13 cellular contexts compared by ENCODE assay signal in the genomic region with DNA sequence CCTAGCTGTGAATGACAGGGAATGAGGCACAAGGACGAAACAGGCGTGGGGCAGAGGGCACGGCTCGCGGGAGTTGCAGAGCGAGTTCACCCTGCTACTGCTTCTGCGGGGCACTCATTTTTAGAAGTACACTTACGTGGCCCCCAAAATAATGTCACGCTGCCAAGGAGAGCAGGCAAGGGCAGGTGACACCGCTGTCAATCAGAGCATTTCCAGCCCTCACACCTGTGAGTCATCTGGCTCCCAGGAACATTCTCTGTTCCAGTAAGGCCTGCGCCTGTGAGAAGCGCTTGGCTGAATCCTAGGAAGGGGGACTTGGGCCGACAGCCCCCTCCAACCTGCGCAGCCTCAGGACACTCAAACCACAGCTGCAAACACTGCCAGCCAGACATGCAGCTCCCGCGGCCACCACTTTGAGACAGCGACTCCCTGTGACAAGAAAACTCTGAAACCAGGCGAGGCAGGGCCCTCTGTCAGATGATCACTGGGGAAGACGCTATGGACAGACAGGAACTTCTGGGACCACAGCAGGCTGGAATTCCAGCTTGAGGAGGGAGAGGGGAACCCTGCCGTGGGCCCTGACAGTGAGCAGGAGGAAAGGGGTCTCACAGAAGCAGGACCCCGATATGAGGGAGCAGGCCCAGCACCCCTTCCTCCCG. TPM values are rescaled to one million over a fixed set of nuclear protein-coding genes. Genes with fewer than 3 reads are reported as not detected.
DNase-seq lines count a peak whose midpoint lies in the region; ATAC-seq, FAIRE-seq and TF ChIP-seq lines count a peak whose summit lies in the region.
"Had no signal": no experiment of that assay in that cellular context is flagged by ENCODE, and none has a peak within 500 bp of the region (broad histone marks: within the 10 kb centered on the region; RNA-seq: fewer than 3 reads in every experiment).

No MANE protein-coding gene starts in this region.

- H3K18ac ChIP-seq in H9 (ENCODE audit: insufficient read length, low read depth, low read length) = no peak overlapping the region

- peaks cover 6% of the 10 kb centered on the region for H3K79me1 ChIP-seq in H9 (ENCODE audit: insufficient read depth, low read depth, low read length, poor library complexity, severe bottlenecking)

- no peak overlapping the region for H2BK120ac ChIP-seq in H9 (ENCODE audit: low read depth, low read length, poor library complexity, severe bottlenecking)

- no CpG with 5 or more reads among the region's 22 CpGs for WGBS in H9 (ENCODE audit: extremely low coverage, insufficient read length, low lambda C conversion rate)
- WGBS in K562 (ENCODE audit: insufficient coverage, low coverage, missing lambda C conversion rate) = 92% methylated on average over 21 of the region's 22 CpGs
- WGBS in psoas muscle, 3 donors = 32 to 50% (median 40%) methylated on average over 21 to 22 of the region's 22 CpGs
- WGBS in spleen, 5 donors = 83 to 92% (median 90%) methylated on average over 18 to 22 of the region's 22 CpGs

- no peak overlapping the region for H4K5ac ChIP-seq in H9 (ENCODE audit: insufficient read length, low read depth, low read length)

- peaks cover 8 to 17% (median 13%) of the 10 kb centered on the region in 3 experiments; a peak in 6 of 7 replicates for H3K36me3 Mint-ChIP-seq in H9 (ENCODE audit: insufficient read depth in 1 of 3, low read depth in 3 of 3)

- no peak for TF ChIP-seq RAD21 in K562 (CRISPR knock-in tag; conservative IDR thresholded peaks at IDR 0.05 in 1 of 2, IDR thresholded peaks at IDR 0.05 in 1 of 2)

- peaks cover 8 to 10% of the 10 kb centered on the region in 2 experiments for H3K4me1 Mint-ChIP-seq in H9

- H3K4me3 Mint-ChIP-seq in H9 = no peak overlapping the region
- H3K4me3 Mint-ChIP-seq: activated naive CD4-positive, alpha-beta T cell treated with anti-CD3 and anti-CD28 coated beads, Interleukin-2, amount 10 ng/mL, durations not matched to agents 7 days and 5 days; central memory CD8-positive, alpha-beta T cell had no signal

- H3K4ac ChIP-seq in H9 (ENCODE audit: low read depth, low read length) = no peak overlapping the region

- H3K23me2 ChIP-seq in H9 (ENCODE audit: insufficient read length, low read depth, low read length, poor library complexity, severe bottlenecking) = no peaks in the 10 kb centered on the region

- H3K27me3 ChIP-seq in H9 (ENCODE audit: insufficient read depth, low read length) (no peaks in the 10 kb centered on the region), K562 (ENCODE audit: control insufficient read depth in 2 of 2, insufficient read depth in 2 of 2, low read length in 2 of 2) (no peaks in the 10 kb centered on the region), right atrium auricular region (no peaks in the 10 kb centered on the region), psoas muscle (ENCODE audit: insufficient read depth in 3 of 3, low read length in 2 of 3) (no peaks in the 10 kb centered on the region), spleen (replicated peaks in 1 of 7) (no peaks in the 10 kb centered on the region)

- H2BK12ac ChIP-seq in H9 (ENCODE audit: insufficient read length, low read depth, low read length) = no peak overlapping the region

- no peak for TF ChIP-seq EP300 in K562 (IDR thresholded peaks at IDR 0.05; ENCODE audit: low read length)

- no peaks in the 10 kb centered on the region for H3K9me3 Mint-ChIP-seq in H9
- H3K9me3 Mint-ChIP-seq: activated naive CD4-positive, alpha-beta T cell treated with anti-CD3 and anti-CD28 coated beads, Interleukin-2, amount 10 ng/mL, durations not matched to agents 7 days and 5 days; central memory CD8-positive, alpha-beta T cell had no signal

- POLR2A ChIA-PET in K562 (lab: Yijun Ruan, JAX) = interaction anchor here (0.6 to 0.8 kb wide), 3 partner anchors 10 to 1446 kb away, joined by 3 to 6 read pairs (median 5); no protein-coding TSS in a partner anchor

- no peak overlapping the region for H2BK5ac ChIP-seq in H9 (ENCODE audit: insufficient read length, low read length)

- CTCF ChIA-PET in K562 (lab: Yijun Ruan, JAX; ENCODE audit: low intra/inter-chr PET ratio) = interaction anchor here (0.7 kb wide), 1 partner anchor 8 kb away, joined by 3 read pairs; no protein-coding TSS in a partner anchor

- H4K91ac ChIP-seq in H9 (ENCODE audit: insufficient read length, low read depth, low read length) = no peak overlapping the region

- ATAC-seq in K562 = no peak
- peak; percentile 95 for ATAC-seq in psoas muscle
- ATAC-seq in GM19328 (IDR thresholded peaks at IDR 0.05; ENCODE audit: unreplicated experiment) = no peak

- no peak overlapping the region for H3T11ph ChIP-seq in H9 (ENCODE audit: low read length)

- DNase-seq in H9 = peak; percentile 26
- DNase-seq in K562 (ENCODE audit: extremely low read depth in 1 of 4, low spot score in 3 of 4) = no peak
- DNase-seq in right atrium auricular region (ENCODE audit: low spot score) = no peak
- peak; percentile 65 to 88 for DNase-seq in psoas muscle
- DNase-seq in NCI-H510A (lab: John Stamatoyannopoulos, UW) = no peak
- DNase-seq in spleen = no peak
- DNase-seq in 8988T = no peak
- DNase-seq: activated naive CD4-positive, alpha-beta T cell treated with anti-CD3 and anti-CD28 coated beads, Interleukin-2, amount 10 ng/mL, durations not matched to agents 7 days and 5 days; hippocampal formation; NCI-H1105 had no signal

- intact Hi-C loops in K562 (cut with micrococcal nuclease) = no loop called here
- intact Hi-C loops in psoas muscle (cut with DNase I) = no loop called here
- intact Hi-C loops in spleen (cut with DNase I; ENCODE audit: low total_unique reads) = no loop called here

- H3K9me1 ChIP-seq in K562 (ENCODE audit: control insufficient read depth, insufficient read depth, low read length) = peaks cover 6% of the 10 kb centered on the region

- no peak overlapping the region for H3K56ac ChIP-seq in H9 (ENCODE audit: insufficient read length, low read depth, low read length)

- H3K27ac ChIP-seq in H9 (ENCODE audit: insufficient read length, low read depth, low read length) (no peak overlapping the region), K562 (ENCODE audit: extremely low read depth, low read depth, low read length) (no peak overlapping the region), right atrium auricular region (peak overlapping the region; percentile 42 to 51), psoas muscle (peak overlapping the region; percentile 91), spleen (no peak overlapping the region)

- no peak overlapping the region for H2AK5ac ChIP-seq in H9 (ENCODE audit: insufficient read length, low read length)

- no peak overlapping the region for H3K4me3 ChIP-seq in K562
- no peak overlapping the region for H3K4me3 ChIP-seq in right atrium auricular region
- H3K4me3 ChIP-seq in psoas muscle = peak overlapping the region; percentile 16
- H3K4me3 ChIP-seq in spleen = no peak overlapping the region

- H3K23ac ChIP-seq in H9 (ENCODE audit: insufficient read length, low read depth, low read length) = no peak overlapping the region

- BruUV-seq in K562 (replicated peaks; lab: Mats Ljungman, UMichigan) = no TSS peak

- H3K4me2 ChIP-seq in H9 (ENCODE audit: insufficient read depth, insufficient read length, low read length) (no peak overlapping the region), K562 (ENCODE audit: insufficient read depth, low read length) (no peak overlapping the region)

- no peak for TF ChIP-seq CTCF in H9 (conservative IDR thresholded peaks at IDR 0.05)
- TF ChIP-seq CTCF in K562 (IDR thresholded peaks at IDR 0.05 in 2 of 3, conservative IDR thresholded peaks at IDR 0.05 in 1 of 3; ENCODE audit: insufficient read depth in 2 of 3, low read depth in 1 of 3, low read length in 3 of 3) = no peak
- TF ChIP-seq CTCF in right atrium auricular region (IDR thresholded peaks at IDR 0.05) = no peak
- no peak for TF ChIP-seq CTCF in psoas muscle (IDR thresholded peaks at IDR 0.05)
- TF ChIP-seq CTCF in spleen (IDR thresholded peaks at IDR 0.05 in 8 of 11, conservative IDR thresholded peaks at IDR 0.05 in 3 of 11) = no peak

- in situ Hi-C loops in K562 (cut with MboI) = no loop called here

- H3K9me3 ChIP-seq in H9 (ENCODE audit: control insufficient read depth, low read depth, low read length) = no peaks in the 10 kb centered on the region
- H3K9me3 ChIP-seq in K562 (replicated peaks; ENCODE audit: control insufficient read depth, insufficient read depth, low read depth, low read length) = no peaks in the 10 kb centered on the region
- H3K9me3 ChIP-seq in right atrium auricular region = no peaks in the 10 kb centered on the region
- no peaks in the 10 kb centered on the region for H3K9me3 ChIP-seq in psoas muscle
- H3K9me3 ChIP-seq in spleen = no peaks in the 10 kb centered on the region

- FAIRE-seq in K562 (lab: Jason Lieb, UNC) = no peak
- FAIRE-seq: H54 had no signal

- no peak overlapping the region for H2BK20ac ChIP-seq in H9 (ENCODE audit: low read depth, low read length, poor library complexity, severe bottlenecking)

- H3K27me3 Mint-ChIP-seq in H9 (ENCODE audit: low read depth) = no peaks in the 10 kb centered on the region
- H3K27me3 Mint-ChIP-seq: activated naive CD4-positive, alpha-beta T cell treated with anti-CD3 and anti-CD28 coated beads, Interleukin-2, amount 10 ng/mL, durations not matched to agents 7 days and 5 days; central memory CD8-positive, alpha-beta T cell had no signal

- no peak overlapping the region; the same call in 1 of the 2 replicates for H2BK15ac ChIP-seq in H9 (ENCODE audit: low read depth, low read length)

- no peak overlapping the region for H2AFZ ChIP-seq in H9 (ENCODE audit: low read length)
- no peak overlapping the region for H2AFZ ChIP-seq in K562 (ENCODE audit: low read depth, low read length)

- H3K79me2 ChIP-seq in H9 (ENCODE audit: insufficient read depth, low read length) = peaks cover 19% of the 10 kb centered on the region; the same call in 1 of the 2 replicates
- H3K79me2 ChIP-seq in K562 (ENCODE audit: control insufficient read depth, insufficient read depth, low read length) = peaks cover 97% of the 10 kb centered on the region

- H3K27ac Mint-ChIP-seq in H9 = peak overlapping the region; percentile 85 to 94 (median 87); a peak in 5 of 7 replicates
- H3K27ac Mint-ChIP-seq: activated naive CD4-positive, alpha-beta T cell treated with anti-CD3 and anti-CD28 coated beads, Interleukin-2, amount 10 ng/mL, durations not matched to agents 7 days and 5 days had no signal

- no peak overlapping the region for H4K8ac ChIP-seq in H9 (replicated peaks; ENCODE audit: insufficient read length, low read depth, low read length)

- H3K4me1 ChIP-seq in H9 (ENCODE audit: insufficient read depth, low read length) (no peaks in the 10 kb centered on the region), K562 (replicated peaks in 1 of 2; ENCODE audit: control insufficient read depth in 2 of 2, insufficient read depth in 2 of 2, low read length in 2 of 2) (peaks cover 17 to 65% of the 10 kb centered on the region in 2 experiments), right atrium auricular region (peaks cover 0 to 55% of the 10 kb centered on the region in 2 donors), psoas muscle (peaks cover 60% of the 10 kb centered on the region), spleen (peaks cover 14 to 80% (median 38%) of the 10 kb centered on the region in 6 donors)

- TF ChIP-seq POLR2A in K562 (conservative IDR thresholded peaks at IDR 0.05) = no peak
- no peak for TF ChIP-seq POLR2A in spleen (IDR thresholded peaks at IDR 0.05)

- no peak overlapping the region for H3K9ac ChIP-seq in H9 (ENCODE audit: extremely low read depth, insufficient read length, low read length)
- H3K9ac ChIP-seq in K562 (ENCODE audit: insufficient read depth in 1 of 2, low read depth in 2 of 2, low read length in 2 of 2) = peak overlapping the region in 1 of 2 experiments; percentile 43; a peak in 2 of 4 replicates

- no peaks in the 10 kb centered on the region for H4K20me1 ChIP-seq in H9 (ENCODE audit: control insufficient read depth, insufficient read depth, insufficient read length)
- peaks cover 58% of the 10 kb centered on the region for H4K20me1 ChIP-seq in K562 (replicated peaks; ENCODE audit: control insufficient read depth, insufficient read depth, low read length)

- peaks cover 67% of the 10 kb centered on the region; the same call in 2 of the 3 replicates for H3K36me3 ChIP-seq in K562 (ENCODE audit: control insufficient read depth, insufficient read depth, low read length)
- H3K36me3 ChIP-seq in right atrium auricular region = no peaks in the 10 kb centered on the region
- H3K36me3 ChIP-seq in psoas muscle (ENCODE audit: insufficient read depth in 1 of 2, low read depth in 1 of 2) = peaks cover 0 to 7% of the 10 kb centered on the region in 2 donors
- peaks cover 0 to 52% (median 15%) of the 10 kb centered on the region in 6 donors for H3K36me3 ChIP-seq in spleen

- H3K14ac ChIP-seq in H9 (ENCODE audit: insufficient read depth, low read length) = no peak overlapping the region

RNA-seq across cellular contexts. Expression of a gene that starts 12.7 kb away (rescaled TPM):
- total RNA-seq in H9 (2021) (78.5 and 81.6 TPM in 2 replicates), K562 (2014; rRNA removed) (12.7 and 18.7 TPM in 2 replicates), K562 (2014; rRNA removed; fragmentation: Illumina TruSeq; extraction: Trizol) (10.0 and 10.5 TPM in 2 replicates), K562 (2015; rRNA removed; fragmentation: Illumina TruSeq; extraction: Trizol) (7.0 and 8.4 TPM in 2 replicates), K562 (2021) (66.2 and 66.5 TPM in 2 replicates), right atrium auricular region (10 to 100 TPM in 1 of 2 donors, 1 to 10 TPM in 1; 6.7 to 10.3 TPM), psoas muscle (10 to 100 TPM; 11.2 to 25.9 (median 22.1) TPM), spleen (10 to 100 TPM; 19.5 to 53.2 (median 36.4) TPM)
- 129 and 244 TPM in 2 replicates for total RNA-seq in K562 (2011; cell fraction: chromatin; rRNA removed; ENCODE audit: low replicate concordance)
- total RNA-seq in K562 (2011; cell fraction: nucleolus; rRNA removed) = 98.9 and 104 TPM in 2 replicates
- total RNA-seq in K562 (2011; cell fraction: nucleoplasm; rRNA removed) = 68.3 and 74.5 TPM in 2 replicates
- polyA plus RNA-seq in K562 (2011; rRNA removed) (5.7 and 8.6 TPM in 2 replicates), K562 (2014; fragmentation: Illumina TruSeq; extraction: Trizol) (15.1 and 16.2 TPM in 2 replicates), K562 (2014; fragmentation: Nextera tagmentation; extraction: Ambion mirVana) (under 1 TPM; 0.32 to 0.51 TPM), K562 (2014; rRNA removed) (21.2 and 24.8 TPM in 2 replicates), psoas muscle (10 to 100 TPM in 2 of 3 donors, 1 to 10 TPM in 1; 7.6 to 16.3 (median 15.5) TPM), spleen (10 to 100 TPM in 1 of 3 donors, 1 to 10 TPM in 2; 3.9 to 20.8 (median 7.5) TPM)
- 4.8 and 11.5 TPM in 2 replicates for polyA plus RNA-seq in K562 (2011; cell fraction: cytosol; rRNA removed)
- 35.2 and 71.1 TPM in 2 replicates for polyA plus RNA-seq in K562 (2011; cell fraction: nucleus; rRNA removed)
- 25.0 and 27.8 TPM in 2 replicates for polyA plus RNA-seq in K562 (2012)
- polyA minus RNA-seq in K562 (2011; rRNA and poly(A)+ RNA removed) = 14.5 and 24.1 TPM in 2 replicates
- 23.7 and 36.0 TPM in 2 replicates for polyA minus RNA-seq in K562 (2011; cell fraction: cytosol; rRNA and poly(A)+ RNA removed)
- polyA minus RNA-seq in K562 (2011; cell fraction: nucleus; rRNA and poly(A)+ RNA removed) = 17.9 and 27.9 TPM in 2 replicates

RNA-seq across cellular contexts. Expression of a gene that starts 25.1 kb away (rescaled TPM):
- total RNA-seq in H9 (2021) = 142 and 147 TPM in 2 replicates
- total RNA-seq in K562 (2011; cell fraction: chromatin; rRNA removed; ENCODE audit: low replicate concordance) = 129 and 304 TPM in 2 replicates
- 133 and 146 TPM in 2 replicates for total RNA-seq in K562 (2011; cell fraction: nucleolus; rRNA removed)
- 118 and 124 TPM in 2 replicates for total RNA-seq in K562 (2011; cell fraction: nucleoplasm; rRNA removed)
- 52.0 and 68.7 TPM in 2 replicates for total RNA-seq in K562 (2014; rRNA removed)
- total RNA-seq in K562 (2014; rRNA removed; fragmentation: Illumina TruSeq; extraction: Trizol) = 23.3 and 28.0 TPM in 2 replicates
- 35.9 and 36.9 TPM in 2 replicates for total RNA-seq in K562 (2015; rRNA removed; fragmentation: Illumina TruSeq; extraction: Trizol)
- total RNA-seq in K562 (2021) = 72.3 and 86.1 TPM in 2 replicates
- 34.9 and 55.0 TPM in 2 replicates for polyA plus RNA-seq in K562 (2011; rRNA removed)
- 49.2 and 58.1 TPM in 2 replicates for polyA plus RNA-seq in K562 (2011; cell fraction: cytosol; rRNA removed)
- polyA plus RNA-seq in K562 (2011; cell fraction: nucleus; rRNA removed) = 226 and 232 TPM in 2 replicates
- polyA plus RNA-seq in K562 (2012) = 95.5 and 117 TPM in 2 replicates
- polyA plus RNA-seq in K562 (2014; fragmentation: Illumina TruSeq; extraction: Trizol) = 82.1 and 90.4 TPM in 2 replicates
- 1 to 10 TPM; 1.2 to 1.6 TPM for polyA plus RNA-seq in K562 (2014; fragmentation: Nextera tagmentation; extraction: Ambion mirVana)
- 47.5 and 48.7 TPM in 2 replicates for polyA plus RNA-seq in K562 (2014; rRNA removed)
- 42.6 and 42.8 TPM in 2 replicates for polyA minus RNA-seq in K562 (2011; rRNA and poly(A)+ RNA removed)
- 69.3 and 76.0 TPM in 2 replicates for polyA minus RNA-seq in K562 (2011; cell fraction: cytosol; rRNA and poly(A)+ RNA removed)
- polyA minus RNA-seq in K562 (2011; cell fraction: nucleus; rRNA and poly(A)+ RNA removed) = 40.8 and 59.9 TPM in 2 replicates
- total RNA-seq in right atrium auricular region = 10 to 100 TPM; 82.7 to 95.8 TPM
- 100 to 1,000 TPM in 2 of 4 donors, 10 to 100 TPM in 2; 71.9 to 103 (median 91.4) TPM for total RNA-seq in psoas muscle
- 100 to 1,000 TPM in 1 of 3 donors, 10 to 100 TPM in 2; 51.5 to 120 (median 76.0) TPM for polyA plus RNA-seq in psoas muscle
- 100 to 1,000 TPM in 4 of 7 donors, 10 to 100 TPM in 3; 89.3 to 112 (median 100) TPM for total RNA-seq in spleen
- polyA plus RNA-seq in spleen = 10 to 100 TPM; 32.8 to 80.1 (median 43.2) TPM

RNA-seq across cellular contexts. Expression of a gene that starts 59.7 kb away (rescaled TPM):
- total RNA-seq in H9 (2021) = 139 and 148 TPM in 2 replicates
- 32.2 and 114 TPM in 2 replicates for total RNA-seq in K562 (2011; cell fraction: chromatin; rRNA removed; ENCODE audit: low replicate concordance)
- 171 and 174 TPM in 2 replicates for total RNA-seq in K562 (2011; cell fraction: nucleolus; rRNA removed)
- total RNA-seq in K562 (2011; cell fraction: nucleoplasm; rRNA removed) = 85.7 and 89.1 TPM in 2 replicates
- 176 and 229 TPM in 2 replicates for total RNA-seq in K562 (2014; rRNA removed)
- total RNA-seq in K562 (2014; rRNA removed; fragmentation: Illumina TruSeq; extraction: Trizol) = 55.6 and 55.7 TPM in 2 replicates
- total RNA-seq in K562 (2015; rRNA removed; fragmentation: Illumina TruSeq; extraction: Trizol) = 63.9 and 65.6 TPM in 2 replicates
- 127 and 140 TPM in 2 replicates for total RNA-seq in K562 (2021)
- polyA plus RNA-seq in K562 (2011; rRNA removed) = 65.9 and 80.2 TPM in 2 replicates
- 131 and 202 TPM in 2 replicates for polyA plus RNA-seq in K562 (2011; cell fraction: cytosol; rRNA removed)
- 161 and 204 TPM in 2 replicates for polyA plus RNA-seq in K562 (2011; cell fraction: nucleus; rRNA removed)
- 127 and 153 TPM in 2 replicates for polyA plus RNA-seq in K562 (2012)
- 45.9 and 72.0 TPM in 2 replicates for polyA plus RNA-seq in K562 (2014; fragmentation: Illumina TruSeq; extraction: Trizol)
- 1 to 10 TPM; 1.5 to 6.8 TPM for polyA plus RNA-seq in K562 (2014; fragmentation: Nextera tagmentation; extraction: Ambion mirVana)
- polyA plus RNA-seq in K562 (2014; rRNA removed) = 188 and 193 TPM in 2 replicates
- polyA minus RNA-seq in K562 (2011; rRNA and poly(A)+ RNA removed) = 12.0 and 14.7 TPM in 2 replicates
- 24.0 and 24.1 TPM in 2 replicates for polyA minus RNA-seq in K562 (2011; cell fraction: cytosol; rRNA and poly(A)+ RNA removed)
- 31.9 and 32.4 TPM in 2 replicates for polyA minus RNA-seq in K562 (2011; cell fraction: nucleus; rRNA and poly(A)+ RNA removed)
- 10 to 100 TPM; 44.1 to 53.0 TPM for total RNA-seq in right atrium auricular region
- 10 to 100 TPM; 54.9 to 65.5 (median 60.0) TPM for total RNA-seq in psoas muscle
- 100 to 1,000 TPM in 1 of 3 donors, 10 to 100 TPM in 2; 80.6 to 146 (median 95.3) TPM for polyA plus RNA-seq in psoas muscle
- 10 to 100 TPM; 37.7 to 66.6 (median 45.6) TPM for total RNA-seq in spleen
- 100 to 1,000 TPM in 1 of 3 donors, 10 to 100 TPM in 2; 78.5 to 117 (median 91.8) TPM for polyA plus RNA-seq in spleen

Comparison
In these comparisons a context has a peak if more than half of its experiments do, and no peak if none do; other contexts are left out.
1. DNase-seq: peak in H9 (single experiment) and psoas muscle (2 of 2); none in K562 (0 of 4), right atrium auricular region (single experiment), NCI-H510A (single experiment), spleen (single experiment) and 8988T (single experiment).
2. H3K27ac ChIP-seq: peak in right atrium auricular region (2 of 2) and psoas muscle (single experiment); none in H9 (single experiment), K562 (single experiment) and spleen (0 of 8).
3. ATAC-seq: peak in psoas muscle (4 of 4); none in K562 (single experiment) and GM19328 (single experiment).